Comparison of ENCODE assay signal across 14 cellular contexts in genomic region chr17:81241203-81241602, GRCh38. TPM values are rescaled to one million over a fixed set of nuclear protein-coding genes. Genes with fewer than 3 reads are reported as not detected.
A peak's percentile ranks its signal among the peaks of the same experiment; 100 is the strongest.
DNase-seq lines count a peak whose midpoint lies in the region; ATAC-seq and TF ChIP-seq lines count a peak whose summit lies in the region.
"Had no signal": no experiment of that assay in that cellular context is flagged by ENCODE, and none has a peak within 500 bp of the region (broad histone marks: within the 10 kb centered on the region; RNA-seq: fewer than 3 reads in every experiment).

No MANE protein-coding gene starts in this region.

- H3K9me3 Mint-ChIP-seq in activated T-cell treated with anti-CD3 and anti-CD28 coated beads, Interleukin-2, amount 50 U/mL, for 4 hours: no peaks in the 10 kb centered on the region
- no peaks in the 10 kb centered on the region for H3K9me3 Mint-ChIP-seq in activated naive CD8-positive, alpha-beta T cell treated with anti-CD3 and anti-CD28 coated beads for 36 hours
- no peaks in the 10 kb centered on the region for H3K9me3 Mint-ChIP-seq in neural crest cell

- H3K27me3 Mint-ChIP-seq in activated T-cell treated with anti-CD3 and anti-CD28 coated beads, Interleukin-2, amount 50 U/mL, for 4 hours (ENCODE audit: low read depth): no peaks in the 10 kb centered on the region
- no peaks in the 10 kb centered on the region for H3K27me3 Mint-ChIP-seq in activated naive CD8-positive, alpha-beta T cell treated with anti-CD3 and anti-CD28 coated beads for 36 hours
- peaks cover 6% of the 10 kb centered on the region for H3K27me3 Mint-ChIP-seq in neural crest cell (ENCODE audit: low read depth)

- no peak overlapping the region for H3K4me2 ChIP-seq in IMR-90 (ENCODE audit: low read depth, low read length)

- POLR2A ChIA-PET in IMR-90 (lab: Charles Lee; ENCODE audit: unreplicated experiment): no interaction called here

- H3K9ac ChIP-seq in IMR-90 (ENCODE audit: low read depth, low read length): no peak overlapping the region

- H3K4ac ChIP-seq in IMR-90 (ENCODE audit: low read depth, low read length): no peak overlapping the region

- H2AK9ac ChIP-seq in IMR-90 (replicated peaks; ENCODE audit: low read depth, low read length, poor library complexity): peak overlapping the region; percentile 26

- peaks cover 29 to 74% of the 10 kb centered on the region in 2 experiments for H3K79me1 ChIP-seq in IMR-90 (ENCODE audit: low read depth in 1 of 2, low read length in 2 of 2)

- no peak for DNase-seq in activated T-cell treated with anti-CD3 and anti-CD28 coated beads, Interleukin-2, amount 50 U/mL, for 4 hours
- no peak for DNase-seq in activated T-cell treated with anti-CD3 and anti-CD28 coated beads for 4 hours
- no peak for DNase-seq in IMR-90
- DNase-seq in activated naive CD8-positive, alpha-beta T cell treated with anti-CD3 and anti-CD28 coated beads for 36 hours: no peak
- no peak for DNase-seq in neural crest cell (ENCODE audit: low read depth, low spot score)
- DNase-seq in left colon: no peak
- no peak for DNase-seq in thyroid gland
- DNase-seq in AG08396 (ENCODE audit: low spot score): no peak
- DNase-seq: NCI-H1417 treated with DMSO at 0.1 percent for 48 hours, NCI-H510A had no signal

- no peak overlapping the region for H3K56ac ChIP-seq in IMR-90 (ENCODE audit: extremely low read depth, insufficient read depth, low read length)

- H3K27ac ChIP-seq in IMR-90 (ENCODE audit: insufficient read depth, low read length) (no peak overlapping the region), thyroid gland (no peak overlapping the region)
- H3K27ac ChIP-seq: adrenal gland, epithelial cell of prostate, heart right ventricle, Peyer's patch had no signal

- no peak for ATAC-seq in activated T-cell treated with anti-CD3 and anti-CD28 coated beads, Interleukin-2, amount 50 U/mL, for 4 hours
- ATAC-seq in IMR-90 (ENCODE audit: low read depth) (no peak), left colon (no peak)

- peaks cover 4% of the 10 kb centered on the region; the same call in 1 of the 2 replicates for H3K36me3 ChIP-seq in IMR-90 (ENCODE audit: control insufficient read depth, insufficient read depth, low read length)
- H3K36me3 ChIP-seq in thyroid gland: no peaks in the 10 kb centered on the region
- H3K36me3 ChIP-seq: adrenal gland, Peyer's patch had no signal

- H4K91ac ChIP-seq in IMR-90 (ENCODE audit: insufficient read depth, low read depth, low read length): no peak overlapping the region

- WGBS in IMR-90 (ENCODE audit: extremely low coverage in 2 of 2, insufficient read length in 1 of 2), 2 experiments: 100% methylated on average over 4 of the region's 10 CpGs; no CpG with 5 or more reads in 1 of the 2 experiments
- WGBS in thyroid gland, 2 donors: 82 to 84% methylated on average over 7 to 10 of the region's 10 CpGs

- BruUV-seq in IMR-90 (replicated peaks; lab: Mats Ljungman, UMichigan): no TSS peak

- CTCF ChIA-PET in IMR-90 (lab: Yijun Ruan, JAX): no interaction called here

- H3K9me1 ChIP-seq in IMR-90 (ENCODE audit: insufficient read depth, low read length): peaks cover 11% of the 10 kb centered on the region; the same call in 1 of the 2 replicates

- in situ Hi-C loops in IMR-90 (cut with MboI; ENCODE audit: low sequenced_read_pairs): no loop called here

- H3K36me3 Mint-ChIP-seq in activated T-cell treated with anti-CD3 and anti-CD28 coated beads, Interleukin-2, amount 50 U/mL, for 4 hours (ENCODE audit: insufficient read depth): peaks cover 2% of the 10 kb centered on the region
- peaks cover 24% of the 10 kb centered on the region for H3K36me3 Mint-ChIP-seq in activated naive CD8-positive, alpha-beta T cell treated with anti-CD3 and anti-CD28 coated beads for 36 hours
- no peaks in the 10 kb centered on the region for H3K36me3 Mint-ChIP-seq in neural crest cell (ENCODE audit: low read depth)

- H3K14ac ChIP-seq in IMR-90 (replicated peaks; ENCODE audit: low read depth, low read length): no peak overlapping the region

- peak overlapping the region; percentile 57 for H3K27ac Mint-ChIP-seq in activated naive CD8-positive, alpha-beta T cell treated with anti-CD3 and anti-CD28 coated beads for 36 hours
- H3K27ac Mint-ChIP-seq in neural crest cell (ENCODE audit: unreplicated experiment): no peak overlapping the region

- H3K4me1 ChIP-seq in IMR-90 (ENCODE audit: control insufficient read depth, insufficient read depth, low read length): peaks cover 17% of the 10 kb centered on the region
- H3K4me1 ChIP-seq in thyroid gland: peaks cover 20 to 22% of the 10 kb centered on the region in 2 donors

- no peak overlapping the region for H2BK20ac ChIP-seq in IMR-90 (ENCODE audit: low read depth, low read length)

- no peak for TF ChIP-seq RAD21 in IMR-90 (IDR thresholded peaks at IDR 0.05; ENCODE audit: low read length)

- dilution Hi-C loops in IMR-90 (cut with HindIII; ENCODE audit: low sequenced_read_pairs, unreplicated experiment): no loop called here

- no peak overlapping the region for H4K8ac ChIP-seq in IMR-90 (ENCODE audit: low read depth in 2 of 2, low read length in 2 of 2)

- H3K4me1 Mint-ChIP-seq in activated T-cell treated with anti-CD3 and anti-CD28 coated beads, Interleukin-2, amount 50 U/mL, for 4 hours (ENCODE audit: low read depth): peaks cover 34% of the 10 kb centered on the region
- peaks cover 27% of the 10 kb centered on the region for H3K4me1 Mint-ChIP-seq in activated naive CD8-positive, alpha-beta T cell treated with anti-CD3 and anti-CD28 coated beads for 36 hours
- peaks cover 34% of the 10 kb centered on the region for H3K4me1 Mint-ChIP-seq in neural crest cell

- H3K18ac ChIP-seq in IMR-90 (ENCODE audit: low read depth, low read length): no peak overlapping the region

- H3K27me3 ChIP-seq in IMR-90 (ENCODE audit: control insufficient read depth, insufficient read depth, low read length) (no peaks in the 10 kb centered on the region), thyroid gland (no peaks in the 10 kb centered on the region)
- H3K27me3 ChIP-seq: adrenal gland, heart right ventricle, Peyer's patch had no signal

- H2BK5ac ChIP-seq in IMR-90 (ENCODE audit: low read depth, low read length, poor library complexity, severe bottlenecking): no peak overlapping the region

- H3K9me3 ChIP-seq in IMR-90 (ENCODE audit: control insufficient read depth, insufficient read depth, low read length) (no peaks in the 10 kb centered on the region), thyroid gland (no peaks in the 10 kb centered on the region)
- H3K9me3 ChIP-seq: adrenal gland, heart right ventricle, Peyer's patch had no signal

- peak overlapping the region; percentile 95 for H3K4me3 Mint-ChIP-seq in activated T-cell treated with anti-CD3 and anti-CD28 coated beads, Interleukin-2, amount 50 U/mL, for 4 hours
- peak overlapping the region; percentile 96 for H3K4me3 Mint-ChIP-seq in activated naive CD8-positive, alpha-beta T cell treated with anti-CD3 and anti-CD28 coated beads for 36 hours
- H3K4me3 Mint-ChIP-seq in neural crest cell: peak overlapping the region; percentile 96

- H3K4me3 ChIP-seq in IMR-90 (ENCODE audit: insufficient read depth, low read depth, low read length) (no peak overlapping the region), thyroid gland (replicated peaks in 1 of 3) (no peak overlapping the region)
- H3K4me3 ChIP-seq: adrenal gland, heart right ventricle, Peyer's patch had no signal

- TF ChIP-seq POLR2A in IMR-90 (IDR thresholded peaks at IDR 0.05; ENCODE audit: low read depth, low read length): no peak
- TF ChIP-seq POLR2A in thyroid gland (IDR thresholded peaks at IDR 0.05): no peak

- no peak overlapping the region for H4K5ac ChIP-seq in IMR-90 (ENCODE audit: low read depth, low read length)

- no peak overlapping the region for H3K23ac ChIP-seq in IMR-90 (ENCODE audit: low read depth, low read length)

- no peak for TF ChIP-seq CTCF in IMR-90 (conservative IDR thresholded peaks at IDR 0.05; ENCODE audit: low read depth, low read length)
- no peak for TF ChIP-seq CTCF in neural crest cell (conservative IDR thresholded peaks at IDR 0.05)
- TF ChIP-seq CTCF in thyroid gland (IDR thresholded peaks at IDR 0.05): no peak

- no peak overlapping the region for H2BK120ac ChIP-seq in IMR-90 (ENCODE audit: low read depth, low read length)

- H2AK5ac ChIP-seq in IMR-90 (ENCODE audit: low read depth, low read length): no peak overlapping the region

- intact Hi-C loops in IMR-90 (cut with micrococcal nuclease): loop anchor here (1.0 kb wide), 1 partner anchor 99 kb away; no protein-coding TSS in a partner anchor
- intact Hi-C loops in left colon (cut with DNase I, micrococcal nuclease): no loop called here
- intact Hi-C loops in thyroid gland (cut with DNase I): no loop called here

- no peak overlapping the region for H2AFZ ChIP-seq in IMR-90 (replicated peaks; ENCODE audit: low read length, poor library complexity)

- peaks cover 36% of the 10 kb centered on the region for H4K20me1 ChIP-seq in IMR-90 (ENCODE audit: insufficient read depth, low read length)

- H2BK15ac ChIP-seq in IMR-90 (ENCODE audit: low read depth, low read length): no peak overlapping the region

RNA-seq across cellular contexts. Expression of gene NDUFAF8, which starts 2.1 kb away (rescaled TPM):
- total RNA-seq in activated T-cell treated with anti-CD3 and anti-CD28 coated beads, Interleukin-2, amount 50 U/mL, for 4 hours: 100 to 1,000 TPM; 123 to 144 (median 143) TPM
- total RNA-seq in IMR-90 (2012; rRNA removed) (11.1 and 21.1 TPM in 2 replicates), neural crest cell (54.5 and 68.2 TPM in 2 replicates), left colon (10 to 100 TPM; 23.2 to 29.9 TPM), thyroid gland (100 to 1,000 TPM in 1 of 4 donors, 10 to 100 TPM in 3; 17.0 to 107 (median 53.7) TPM)
- polyA plus RNA-seq in IMR-90 (2012; rRNA removed): 65.0 and 80.0 TPM in 2 replicates
- 64.0 and 137 TPM in 2 replicates for polyA plus RNA-seq in IMR-90 (2012; cell fraction: cytosol; rRNA removed)
- 31.0 and 41.1 TPM in 2 replicates for polyA plus RNA-seq in IMR-90 (2012; cell fraction: nucleus; rRNA removed; ENCODE audit: low replicate concordance)
- total RNA-seq in activated naive CD8-positive, alpha-beta T cell treated with anti-CD3 and anti-CD28 coated beads for 36 hours: 100 to 1,000 TPM in 1 of 2 experiments, 10 to 100 TPM in 1; 97.2 to 102 TPM

RNA-seq across cellular contexts. Expression of gene TEPSIN, which starts 2.3 kb away (rescaled TPM):
- total RNA-seq in activated T-cell treated with anti-CD3 and anti-CD28 coated beads, Interleukin-2, amount 50 U/mL, for 4 hours: 10 to 100 TPM; 42.7 to 52.2 (median 47.4) TPM
- 3.2 and 3.3 TPM in 2 replicates for total RNA-seq in IMR-90 (2012; rRNA removed)
- polyA plus RNA-seq in IMR-90 (2012; rRNA removed): 28.1 and 36.1 TPM in 2 replicates
- polyA plus RNA-seq in IMR-90 (2012; cell fraction: cytosol; rRNA removed): 9.0 and 13.3 TPM in 2 replicates
- polyA plus RNA-seq in IMR-90 (2012; cell fraction: nucleus; rRNA removed; ENCODE audit: low replicate concordance): 230 and 545 TPM in 2 replicates
- 10 to 100 TPM; 25.9 to 31.7 TPM for total RNA-seq in activated naive CD8-positive, alpha-beta T cell treated with anti-CD3 and anti-CD28 coated beads for 36 hours
- 36.9 and 40.4 TPM in 2 replicates for total RNA-seq in neural crest cell
- total RNA-seq in left colon: 10 to 100 TPM; 34.3 to 34.6 TPM
- 10 to 100 TPM; 37.9 to 82.2 (median 64.9) TPM for total RNA-seq in thyroid gland

RNA-seq across cellular contexts. Expression of gene CEP131, which starts 18.4 kb away (rescaled TPM):
- total RNA-seq in activated T-cell treated with anti-CD3 and anti-CD28 coated beads, Interleukin-2, amount 50 U/mL, for 4 hours: 10 to 100 TPM; 12.3 to 12.8 (median 12.7) TPM
- total RNA-seq in IMR-90 (2012; rRNA removed): 4.8 and 5.3 TPM in 2 replicates
- 9.6 and 12.3 TPM in 2 replicates for polyA plus RNA-seq in IMR-90 (2012; rRNA removed)
- polyA plus RNA-seq in IMR-90 (2012; cell fraction: cytosol; rRNA removed): 11.3 and 16.9 TPM in 2 replicates
- polyA plus RNA-seq in IMR-90 (2012; cell fraction: nucleus; rRNA removed; ENCODE audit: low replicate concordance): 57.2 and 102 TPM in 2 replicates
- total RNA-seq in activated naive CD8-positive, alpha-beta T cell treated with anti-CD3 and anti-CD28 coated beads for 36 hours: 10 to 100 TPM in 1 of 2 experiments, 1 to 10 TPM in 1; 8.6 to 10.2 TPM
- total RNA-seq in neural crest cell: 40.7 and 42.5 TPM in 2 replicates
- 1 to 10 TPM; 4.7 to 9.5 TPM for total RNA-seq in left colon
- 10 to 100 TPM in 1 of 4 donors, 1 to 10 TPM in 3; 6.9 to 12.0 (median 8.6) TPM for total RNA-seq in thyroid gland

RNA-seq across cellular contexts. Expression of gene SLC38A10, which starts 53.9 kb away (rescaled TPM):
- total RNA-seq in activated T-cell treated with anti-CD3 and anti-CD28 coated beads, Interleukin-2, amount 50 U/mL, for 4 hours: 10 to 100 TPM; 45.7 to 58.6 (median 53.9) TPM
- 12.7 and 14.2 TPM in 2 replicates for total RNA-seq in IMR-90 (2012; rRNA removed)
- 46.7 and 53.2 TPM in 2 replicates for polyA plus RNA-seq in IMR-90 (2012; rRNA removed)
- 40.4 and 68.1 TPM in 2 replicates for polyA plus RNA-seq in IMR-90 (2012; cell fraction: cytosol; rRNA removed)
- polyA plus RNA-seq in IMR-90 (2012; cell fraction: nucleus; rRNA removed; ENCODE audit: low replicate concordance): 86.4 and 189 TPM in 2 replicates
- total RNA-seq in activated naive CD8-positive, alpha-beta T cell treated with anti-CD3 and anti-CD28 coated beads for 36 hours: 10 to 100 TPM; 35.7 to 38.7 TPM
- 59.6 and 63.3 TPM in 2 replicates for total RNA-seq in neural crest cell
- total RNA-seq in left colon: 10 to 100 TPM; 84.7 to 86.7 TPM
- total RNA-seq in thyroid gland: 100 to 1,000 TPM in 3 of 4 donors, 10 to 100 TPM in 1; 81.8 to 140 (median 121) TPM
